8 cellular contexts compared by ENCODE assay signal in the genomic region with DNA sequence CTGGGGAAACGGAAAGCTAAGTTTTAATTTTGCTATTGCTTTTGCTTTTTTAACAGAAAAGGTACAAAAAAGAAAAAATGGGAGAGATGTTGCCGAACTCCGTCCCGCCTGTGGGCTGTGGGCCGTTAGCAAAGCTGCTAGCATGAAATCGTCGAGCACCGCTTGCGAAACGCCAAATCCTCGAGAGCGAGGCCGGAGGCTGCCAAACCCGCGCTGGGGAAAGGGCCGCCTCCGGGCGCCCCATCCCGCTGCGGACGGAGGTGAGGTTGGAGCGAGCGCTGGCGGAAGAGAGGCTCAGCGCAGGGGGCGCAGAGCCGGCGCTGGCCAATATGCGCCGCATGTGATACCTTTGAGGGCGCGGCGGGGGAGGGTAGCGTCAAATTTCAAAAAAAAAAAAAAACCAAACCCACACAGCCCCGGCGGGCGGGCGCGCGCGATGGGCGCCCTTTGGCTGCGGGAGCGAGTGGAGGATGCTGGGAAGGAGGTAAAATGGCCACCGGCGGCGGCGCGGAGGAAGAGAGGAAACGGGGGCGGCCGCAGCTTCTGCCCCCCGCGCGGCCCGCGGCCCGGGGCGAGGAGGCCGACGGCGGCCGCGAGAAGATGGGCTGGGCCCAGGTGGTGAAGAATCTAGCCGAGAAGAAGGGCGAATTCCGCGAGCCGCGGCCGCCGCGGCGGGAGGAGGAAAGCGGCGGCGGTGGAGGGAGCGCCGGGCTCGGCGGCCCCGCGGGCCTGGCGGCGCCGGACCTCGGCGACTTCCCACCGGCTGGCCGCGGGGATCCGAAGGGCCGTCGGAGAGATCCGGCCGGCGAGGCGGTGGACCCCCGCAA. TPM values are rescaled to one million over a fixed set of nuclear protein-coding genes. Genes with fewer than 3 reads are reported as not detected.
DNase-seq lines count a peak whose midpoint lies in the region; ATAC-seq and TF ChIP-seq lines count a peak whose summit lies in the region.

A gene with protein sequence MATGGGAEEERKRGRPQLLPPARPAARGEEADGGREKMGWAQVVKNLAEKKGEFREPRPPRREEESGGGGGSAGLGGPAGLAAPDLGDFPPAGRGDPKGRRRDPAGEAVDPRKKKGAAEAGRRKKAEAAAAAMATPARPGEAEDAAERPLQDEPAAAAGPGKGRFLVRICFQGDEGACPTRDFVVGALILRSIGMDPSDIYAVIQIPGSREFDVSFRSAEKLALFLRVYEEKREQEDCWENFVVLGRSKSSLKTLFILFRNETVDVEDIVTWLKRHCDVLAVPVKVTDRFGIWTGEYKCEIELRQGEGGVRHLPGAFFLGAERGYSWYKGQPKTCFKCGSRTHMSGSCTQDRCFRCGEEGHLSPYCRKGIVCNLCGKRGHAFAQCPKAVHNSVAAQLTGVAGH (plus strand): TSS at position 473 of the 827 bp plus-strand sequence. CDS start 17 bp downstream, at position 490.

- CTCF ChIA-PET in BJ (lab: Yijun Ruan, JAX) = interaction anchor here (1.1 to 1.4 kb wide), 3 partner anchors 23 to 34 kb away, joined by 3 to 5 read pairs (median 3); no protein-coding TSS in a partner anchor
- CTCF ChIA-PET in activated CD4-positive, alpha-beta T cell treated with anti-CD3 and anti-CD28 coated beads for 36 hours (lab: Charles Lee) = interaction anchor here (0.6 to 1.3 kb wide), 4 partner anchors 26 to 136 kb away, joined by 3 read pairs; no protein-coding TSS in a partner anchor

- peak within 1 kb of the TSS; percentile 90 for H3K4me3 ChIP-seq in BJ (ENCODE audit: low read depth, low read length)
- H3K4me3 ChIP-seq in choroid plexus epithelial cell (ENCODE audit: low read depth, low read length) = peak within 1 kb of the TSS; percentile 92

- TF ChIP-seq POLR2A in GM19099 (IDR thresholded peaks at IDR 0.05; ENCODE audit: extremely low read depth, insufficient read length, low read depth) = peak; percentile 88

- POLR2A ChIA-PET in BJ (lab: Charles Lee) = interaction anchor here (0.6 kb wide), 1 partner anchor 13 kb away, joined by 3 read pairs; no protein-coding TSS in a partner anchor
- POLR2A ChIA-PET in activated CD4-positive, alpha-beta T cell treated with anti-CD3 and anti-CD28 coated beads for 36 hours (lab: Charles Lee) = interaction anchor here (0.6 to 2.0 kb wide), 3 partner anchors 20 to 41 kb away, joined by 7 to 8 read pairs (median 8); a partner anchor contains a TSS

- peaks cover 44% of the 10 kb centered on the region for H3K4me1 Mint-ChIP-seq in activated CD4-positive, alpha-beta T cell treated with anti-CD3 and anti-CD28 coated beads for 36 hours

- H3K4me3 Mint-ChIP-seq in activated CD4-positive, alpha-beta T cell treated with anti-CD3 and anti-CD28 coated beads for 36 hours = peak within 1 kb of the TSS; percentile 100

- no peaks in the 10 kb centered on the region for H3K27me3 Mint-ChIP-seq in activated CD4-positive, alpha-beta T cell treated with anti-CD3 and anti-CD28 coated beads for 36 hours

- intact Hi-C loops in activated CD4-positive, alpha-beta T cell treated with anti-CD3 and anti-CD28 coated beads for 36 hours (cut with DNase I, micrococcal nuclease) = loop anchor here (1.0 kb wide), 4 partner anchors 27 to 246 kb away; a partner anchor contains a TSS

- 0 out of 2 replicates have a peak, but pooled peaks have one; percentile 26 for TF ChIP-seq CTCF in BJ (IDR thresholded peaks at IDR 0.05; ENCODE audit: insufficient read depth, low read depth, low read length)
- TF ChIP-seq CTCF in choroid plexus epithelial cell (conservative IDR thresholded peaks at IDR 0.05; ENCODE audit: low read depth, low read length) = peak; percentile 24

- peak; percentile 82 for DNase-seq in BJ (ENCODE audit: low read depth)
- peak; percentile 84 for DNase-seq in NCI-H460 (ENCODE audit: extremely low read depth, low read depth)
- peak; percentile 92 for DNase-seq in activated CD4-positive, alpha-beta T cell treated with anti-CD3 and anti-CD28 coated beads for 36 hours
- peak; percentile 98 for DNase-seq in choroid plexus epithelial cell (ENCODE audit: low read depth)
- DNase-seq in kidney tubule cell (ENCODE audit: low spot score) = peak; percentile 90
- peak; percentile 60 to 77 (median 66) for DNase-seq in stimulated activated CD4-positive, alpha-beta T cell treated with anti-CD3 and anti-CD28 coated beads, Interleukin-1b, Interleukin-23, amount 100 ng/mL, for 24 hours (ENCODE audit: low read depth in 4 of 4, low spot score in 1 of 4)

- no peaks in the 10 kb centered on the region for H3K27me3 ChIP-seq in BJ (ENCODE audit: control insufficient read depth, insufficient read depth, low read length)

- H3K36me3 Mint-ChIP-seq in activated CD4-positive, alpha-beta T cell treated with anti-CD3 and anti-CD28 coated beads for 36 hours (ENCODE audit: low read depth) = peaks cover 31% of the 10 kb centered on the region

- no peaks in the 10 kb centered on the region for H3K9me3 Mint-ChIP-seq in activated CD4-positive, alpha-beta T cell treated with anti-CD3 and anti-CD28 coated beads for 36 hours (ENCODE audit: low read depth)

- H3K27ac Mint-ChIP-seq in activated CD4-positive, alpha-beta T cell treated with anti-CD3 and anti-CD28 coated beads for 36 hours = peak within 1 kb of the TSS; percentile 99

- no peaks in the 10 kb centered on the region for H3K36me3 ChIP-seq in BJ (ENCODE audit: control insufficient read depth, insufficient read depth, low read length)

- ATAC-seq in HG03432 (IDR thresholded peaks at IDR 0.05; ENCODE audit: unreplicated experiment) = peak; percentile 83
- ATAC-seq in activated CD4-positive, alpha-beta T cell treated with anti-CD3 and anti-CD28 coated beads for 36 hours = peak; percentile 81

RNA-seq across cellular contexts. Expression of the gene that starts here (rescaled TPM):
- 7.1 and 8.3 TPM in 2 replicates for polyA plus RNA-seq in BJ (2011; rRNA removed)
- polyA minus RNA-seq in BJ (2011; rRNA and poly(A)+ RNA removed) = 6.9 and 10.0 TPM in 2 replicates
- 18.8 and 20.9 TPM in 2 replicates for total RNA-seq in NCI-H460 (2014; rRNA removed; shearing (Covaris generic))
- 10.6 and 14.5 TPM in 2 replicates for polyA plus RNA-seq in NCI-H460 (2014; cell fraction: nucleus; rRNA removed)
- 10 to 100 TPM; 15.6 to 16.4 TPM for total RNA-seq in activated CD4-positive, alpha-beta T cell treated with anti-CD3 and anti-CD28 coated beads for 36 hours

Comparison
In these comparisons a context has a peak if more than half of its experiments do, and no peak if none do; other contexts are left out.
1. Peak in every context shown above with its lines: DNase-seq, ATAC-seq and H3K4me3 ChIP-seq.